Comparison of ENCODE assay signal across 21 cellular contexts in the genomic region with DNA sequence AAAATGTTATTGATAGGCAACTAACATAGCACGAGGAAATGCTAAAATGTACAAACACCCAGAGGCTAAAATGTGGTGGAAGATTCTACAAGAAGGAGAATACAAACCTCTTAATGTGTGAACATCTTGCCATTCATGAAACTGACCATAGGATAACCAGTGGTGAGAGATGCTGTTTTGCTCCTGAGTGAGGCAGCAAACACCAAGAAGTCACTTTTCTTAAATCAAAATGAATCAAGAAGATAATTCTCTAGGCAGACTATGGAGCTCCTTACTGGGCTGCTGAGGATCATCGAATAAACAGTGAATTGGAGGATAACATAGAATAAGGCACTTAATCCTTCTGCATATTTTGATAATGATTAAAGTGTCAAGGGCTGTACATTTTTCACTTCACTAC.
DNase-seq lines count a peak whose midpoint lies in the region; ATAC-seq, FAIRE-seq and TF ChIP-seq lines count a peak whose summit lies in the region.
"Had no signal": no experiment of that assay in that cellular context is flagged by ENCODE, and none has a peak within 500 bp of the region (broad histone marks: within the 10 kb centered on the region; RNA-seq: fewer than 3 reads in every experiment).

No MANE protein-coding gene starts in this region.

- DNase-seq in H54 (ENCODE audit: insufficient read length, low spot score) (no peak), PC-3 (peak; percentile 7), epidermal melanocyte (ENCODE audit: insufficient read length, low spot score) (peak; percentile 8), osteocyte (ENCODE audit: extremely low spot score, unreplicated experiment) (no peak)
- no peak for DNase-seq in effector CD8-positive, alpha-beta T cell (lab: John Stamatoyannopoulos, UW)
- DNase-seq in activated CD4-positive, alpha-beta T cell treated with anti-CD3 and anti-CD28 coated beads for 4 hours: no peak
- DNase-seq: activated CD4-positive, alpha-beta T cell treated with anti-CD3 and anti-CD28 coated beads, Interleukin-2, amount 50 U/mL, for 4 hours; activated CD8-positive, alpha-beta memory T cell treated with anti-CD3 and anti-CD28 coated beads, Interleukin-2, amount 50 U/mL, for 4 hours; heart left ventricle; left lung; MM.1S; mucosa of descending colon; NCI-H1436; NCI-H526 treated with DMSO at 0.1 percent for 48 hours; T-helper 17 cell had no signal

- H3K4me3 ChIP-seq in PC-3 (ENCODE audit: low read length): no peak overlapping the region
- H3K4me3 ChIP-seq: heart left ventricle, left lung, mucosa of descending colon had no signal

- POLR2A ChIA-PET in PC-3 (lab: Charles Lee; ENCODE audit: unreplicated experiment): no interaction called here

- no peaks in the 10 kb centered on the region for H3K9me2 ChIP-seq in PC-3 (replicated peaks; ENCODE audit: low read length)

- intact Hi-C loops in PC-3 (cut with micrococcal nuclease): loop anchor here (2.0 kb wide), 1 partner anchor 290 kb away; no protein-coding TSS in a partner anchor

- no peak overlapping the region for H3K9ac ChIP-seq in PC-3 (ENCODE audit: low read length)

- no peak overlapping the region for H3K27ac Mint-ChIP-seq in osteocyte (ENCODE audit: unreplicated experiment)
- H3K27ac Mint-ChIP-seq: activated naive CD4-positive, alpha-beta T cell treated with anti-CD3 and anti-CD28 coated beads, Interleukin-2, amount 50 U/mL, for 72 hours; activated T-helper 17 cell treated with anti-CD3 and anti-CD28 coated beads, Interleukin-2, amount 50 U/mL, for 72 hours; T-helper 17 cell had no signal

- TF ChIP-seq CTCF in PC-3 (conservative IDR thresholded peaks at IDR 0.05; ENCODE audit: low read depth, low read length) (no peak; the same call in 1 of the 2 replicates), osteocyte (IDR thresholded peaks at IDR 0.05) (peak; percentile 25)

- no peaks in the 10 kb centered on the region for H3K9me3 ChIP-seq in PC-3 (ENCODE audit: low read length)
- H3K9me3 ChIP-seq: heart left ventricle, mucosa of descending colon had no signal

- no peaks in the 10 kb centered on the region for H3K36me3 ChIP-seq in PC-3 (ENCODE audit: low read depth, low read length)
- H3K36me3 ChIP-seq: heart left ventricle, left lung had no signal

- no peaks in the 10 kb centered on the region for H3K27me3 ChIP-seq in PC-3 (ENCODE audit: low read length)
- H3K27me3 ChIP-seq: heart left ventricle, left lung had no signal

- H3K79me2 ChIP-seq in PC-3 (ENCODE audit: low read length): no peaks in the 10 kb centered on the region

- peak; percentile 31; the same call in 1 of the 2 replicates for ATAC-seq in PC-3
- ATAC-seq in GM19455 (IDR thresholded peaks at IDR 0.05; ENCODE audit: unreplicated experiment): no peak
- ATAC-seq: activated naive CD4-positive, alpha-beta T cell treated with anti-CD3 and anti-CD28 coated beads, Interleukin-2, amount 50 U/mL, for 72 hours; activated T-helper 17 cell treated with anti-CD3 and anti-CD28 coated beads, Interleukin-2, amount 50 U/mL, for 72 hours; heart left ventricle; left lung; mucosa of descending colon; T-helper 17 cell had no signal

- no peaks in the 10 kb centered on the region for H3K9me3 Mint-ChIP-seq in osteocyte (ENCODE audit: unreplicated experiment)
- H3K9me3 Mint-ChIP-seq: neural crest cell had no signal

- H4K20me1 ChIP-seq in PC-3 (ENCODE audit: low read length): no peaks in the 10 kb centered on the region

- H3K36me3 Mint-ChIP-seq in osteocyte (ENCODE audit: unreplicated experiment): no peaks in the 10 kb centered on the region
- H3K36me3 Mint-ChIP-seq: activated naive CD4-positive, alpha-beta T cell treated with anti-CD3 and anti-CD28 coated beads, Interleukin-2, amount 50 U/mL, for 72 hours had no signal

- peaks cover 2% of the 10 kb centered on the region for H3K27me3 Mint-ChIP-seq in osteocyte (ENCODE audit: unreplicated experiment)
- H3K27me3 Mint-ChIP-seq: activated T-helper 17 cell treated with anti-CD3 and anti-CD28 coated beads, Interleukin-2, amount 50 U/mL, for 72 hours; T-helper 17 cell had no signal

- no peak overlapping the region for H3K4me3 Mint-ChIP-seq in osteocyte (ENCODE audit: unreplicated experiment)
- H3K4me3 Mint-ChIP-seq: activated T-helper 17 cell treated with anti-CD3 and anti-CD28 coated beads, Interleukin-2, amount 50 U/mL, for 72 hours; neural crest cell; T-helper 17 cell had no signal

- no peak overlapping the region for H3K27ac ChIP-seq in PC-3 (ENCODE audit: low read length)
- H3K27ac ChIP-seq: C4-2B, heart left ventricle, left lung had no signal

- peak; percentile 52 for FAIRE-seq in H54 (lab: Jason Lieb, UNC)
- FAIRE-seq: astrocyte had no signal

- no peaks in the 10 kb centered on the region for H3F3A ChIP-seq in PC-3 (ENCODE audit: low read length, unreplicated experiment)

- CTCF ChIA-PET in PC-3 (lab: Charles Lee): interaction anchor here (0.8 kb wide), 1 partner anchor 204 kb away, joined by 3 read pairs; no protein-coding TSS in a partner anchor

- H3K4me1 Mint-ChIP-seq in osteocyte (ENCODE audit: unreplicated experiment): no peaks in the 10 kb centered on the region
- H3K4me1 Mint-ChIP-seq: activated T-helper 17 cell treated with anti-CD3 and anti-CD28 coated beads, Interleukin-2, amount 50 U/mL, for 72 hours; neural crest cell; T-helper 17 cell had no signal

- H3K4me2 ChIP-seq in PC-3 (ENCODE audit: low read length): no peak overlapping the region

- H2AFZ ChIP-seq in PC-3 (ENCODE audit: low read length): no peak overlapping the region

- no peak for TF ChIP-seq POLR2A in H54 (IDR thresholded peaks at IDR 0.05; ENCODE audit: low read depth, low read length)

- no peaks in the 10 kb centered on the region for H3K4me1 ChIP-seq in PC-3 (ENCODE audit: insufficient read depth, low read length)
- H3K4me1 ChIP-seq: heart left ventricle, left lung had no signal

- no TSS peak for BruUV-seq in PC-3 (replicated peaks; lab: Mats Ljungman, UMichigan)

Comparison
In these comparisons a context has a peak if more than half of its experiments do, and no peak if none do; other contexts are left out.
1. DNase-seq: peak in PC-3 (single experiment) and epidermal melanocyte (single experiment); none in H54 (single experiment), osteocyte (single experiment), effector CD8-positive, alpha-beta T cell (single experiment) and activated CD4-positive, alpha-beta T cell treated with anti-CD3 and anti-CD28 coated beads for 4 hours (0 of 2).